Comparison of ENCODE assay signal across 21 cellular contexts in the genomic region with DNA sequence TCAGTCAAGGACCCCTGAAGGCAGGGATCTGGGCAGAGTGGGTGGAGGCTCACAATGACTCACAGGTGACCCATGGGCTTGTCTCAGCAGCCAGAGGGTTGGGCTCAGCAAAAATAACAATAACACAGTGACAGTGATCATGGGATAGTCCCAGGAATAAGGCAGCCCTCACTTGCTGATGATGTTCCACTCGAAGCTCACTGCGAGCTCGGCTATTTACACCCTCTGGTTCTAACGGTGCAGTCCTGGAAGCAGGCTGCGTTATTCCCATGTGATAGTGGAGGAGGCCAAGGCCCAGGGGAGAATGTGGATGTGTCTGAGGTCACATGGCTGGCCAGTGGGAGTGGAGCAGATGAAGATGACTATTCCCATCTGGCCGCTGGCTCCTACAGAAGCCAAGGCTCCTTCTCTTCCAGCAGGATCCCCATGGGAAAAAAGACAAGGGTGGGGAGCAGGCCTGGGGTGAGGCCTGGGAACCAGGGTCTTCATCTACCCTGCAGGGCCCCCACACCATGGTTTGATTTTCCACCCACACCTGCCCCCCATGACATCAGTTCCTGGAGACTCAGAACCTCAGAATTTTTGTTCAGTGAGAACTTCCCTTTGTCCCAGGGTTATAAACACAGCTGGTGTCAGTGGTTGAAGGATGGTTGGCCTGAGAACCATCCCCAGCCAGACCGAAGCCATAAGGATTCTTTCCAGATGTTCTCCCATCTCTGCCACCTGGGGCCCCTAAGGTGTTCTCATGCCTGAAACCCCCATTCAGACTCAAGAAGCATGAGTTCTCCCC. TPM values are rescaled to one million over a fixed set of nuclear protein-coding genes. Genes with fewer than 3 reads are reported as not detected.
DNase-seq lines count a peak whose midpoint lies in the region; ATAC-seq and TF ChIP-seq lines count a peak whose summit lies in the region.
"Had no signal": no experiment of that assay in that cellular context is flagged by ENCODE, and none has a peak within 500 bp of the region (broad histone marks: within the 10 kb centered on the region; RNA-seq: fewer than 3 reads in every experiment).

No MANE protein-coding gene starts in this region.

- H2AK9ac ChIP-seq in IMR-90 (replicated peaks; ENCODE audit: low read depth, low read length, poor library complexity) = peak overlapping the region; percentile 63

- no peak overlapping the region for H3K56ac ChIP-seq in IMR-90 (ENCODE audit: extremely low read depth, insufficient read depth, low read length)

- H3K4me2 ChIP-seq in IMR-90 (ENCODE audit: low read depth, low read length) = no peak overlapping the region

- POLR2A ChIA-PET in IMR-90 (lab: Charles Lee; ENCODE audit: unreplicated experiment) = interaction anchor here (0.5 kb wide), 1 partner anchor 32 kb away, joined by 3 read pairs; no protein-coding TSS in a partner anchor

- H4K5ac ChIP-seq in IMR-90 (ENCODE audit: low read depth, low read length) = no peak overlapping the region

- in situ Hi-C loops in IMR-90 (cut with MboI; ENCODE audit: low sequenced_read_pairs) = no loop called here

- TF ChIP-seq CTCF in C4-2B (conservative IDR thresholded peaks at IDR 0.05) = no peak
- no peak for TF ChIP-seq CTCF in IMR-90 (conservative IDR thresholded peaks at IDR 0.05; ENCODE audit: low read depth, low read length)
- TF ChIP-seq CTCF in cardiac fibroblast (IDR thresholded peaks at IDR 0.05; ENCODE audit: low read depth, low read length) = no peak
- no peak for TF ChIP-seq CTCF in osteocyte (IDR thresholded peaks at IDR 0.05)

- no peak overlapping the region for H2BK20ac ChIP-seq in IMR-90 (ENCODE audit: low read depth, low read length)

- no peaks in the 10 kb centered on the region for H3K9me1 ChIP-seq in IMR-90 (ENCODE audit: insufficient read depth, low read length)

- H2BK120ac ChIP-seq in IMR-90 (ENCODE audit: low read depth, low read length) = no peak overlapping the region

- H3K27ac Mint-ChIP-seq in osteocyte (ENCODE audit: unreplicated experiment) = peak overlapping the region; percentile 51
- H3K27ac Mint-ChIP-seq in activated T-cell treated with anti-CD3 and anti-CD28 coated beads, Interleukin-2, amount 50 U/mL, for 72 hours = no peak overlapping the region
- H3K27ac Mint-ChIP-seq in natural killer cell treated with Interleukin-12 subunit alpha and Interleukin-12 subunit beta and Interleukin-15 and Interleukin-18, amount 100 ng/mL, for 72 hours = no peak overlapping the region
- H3K27ac Mint-ChIP-seq: activated CD8-positive, alpha-beta T cell treated with anti-CD3 and anti-CD28 coated beads, Interleukin-2, amount 10 ng/mL, durations not matched to agents 7 days and 5 days; activated naive CD8-positive, alpha-beta T cell; effector memory CD8-positive, alpha-beta T cell had no signal

- no peak overlapping the region for H2AFZ ChIP-seq in IMR-90 (replicated peaks; ENCODE audit: low read length, poor library complexity)

- no TSS peak for BruUV-seq in IMR-90 (replicated peaks; lab: Mats Ljungman, UMichigan)

- no peak overlapping the region for H3K9ac ChIP-seq in IMR-90 (ENCODE audit: low read depth, low read length)

- CTCF ChIA-PET in IMR-90 (lab: Yijun Ruan, JAX) = no interaction called here

- no peaks in the 10 kb centered on the region for H3K36me3 ChIP-seq in IMR-90 (ENCODE audit: control insufficient read depth, insufficient read depth, low read length)

- H2AK5ac ChIP-seq in IMR-90 (ENCODE audit: low read depth, low read length) = no peak overlapping the region

- no peak overlapping the region for H3K14ac ChIP-seq in IMR-90 (replicated peaks; ENCODE audit: low read depth, low read length)

- H3K4me1 Mint-ChIP-seq in osteocyte (ENCODE audit: unreplicated experiment) = peaks cover 34% of the 10 kb centered on the region
- H3K4me1 Mint-ChIP-seq in activated T-cell treated with anti-CD3 and anti-CD28 coated beads, Interleukin-2, amount 50 U/mL, for 72 hours (ENCODE audit: low read depth) = no peaks in the 10 kb centered on the region
- no peaks in the 10 kb centered on the region for H3K4me1 Mint-ChIP-seq in natural killer cell treated with Interleukin-12 subunit alpha and Interleukin-12 subunit beta and Interleukin-15 and Interleukin-18, amount 100 ng/mL, for 72 hours (ENCODE audit: low read depth in 2 of 2)

- H4K8ac ChIP-seq in IMR-90 (ENCODE audit: low read depth in 2 of 2, low read length in 2 of 2) = no peak overlapping the region

- H3K9me3 ChIP-seq in IMR-90 (ENCODE audit: control insufficient read depth, insufficient read depth, low read length) = no peaks in the 10 kb centered on the region
- H3K9me3 ChIP-seq: Caco-2 had no signal

- H3K18ac ChIP-seq in IMR-90 (ENCODE audit: low read depth, low read length) = no peak overlapping the region

- H3K23ac ChIP-seq in IMR-90 (ENCODE audit: low read depth, low read length) = no peak overlapping the region

- H3K79me1 ChIP-seq in IMR-90 (ENCODE audit: low read depth in 1 of 2, low read length in 2 of 2) = no peaks in the 10 kb centered on the region

- TF ChIP-seq RAD21 in IMR-90 (IDR thresholded peaks at IDR 0.05; ENCODE audit: low read length) = no peak

- H3K4me3 ChIP-seq in IMR-90 (ENCODE audit: insufficient read depth, low read depth, low read length) = no peak overlapping the region
- H3K4me3 ChIP-seq in cardiac fibroblast (replicated peaks in 1 of 2; ENCODE audit: low read depth in 2 of 2, low read length in 2 of 2) = no peak overlapping the region

- H2BK5ac ChIP-seq in IMR-90 (ENCODE audit: low read depth, low read length, poor library complexity, severe bottlenecking) = no peak overlapping the region

- H2BK15ac ChIP-seq in IMR-90 (ENCODE audit: low read depth, low read length) = no peak overlapping the region

- no peaks in the 10 kb centered on the region for H3K9me3 Mint-ChIP-seq in osteocyte (ENCODE audit: unreplicated experiment)
- no peaks in the 10 kb centered on the region for H3K9me3 Mint-ChIP-seq in activated T-cell treated with anti-CD3 and anti-CD28 coated beads, Interleukin-2, amount 50 U/mL, for 72 hours
- no peaks in the 10 kb centered on the region for H3K9me3 Mint-ChIP-seq in natural killer cell treated with Interleukin-12 subunit alpha and Interleukin-12 subunit beta and Interleukin-15 and Interleukin-18, amount 100 ng/mL, for 72 hours
- H3K9me3 Mint-ChIP-seq: effector memory CD8-positive, alpha-beta T cell had no signal

- H3K27ac ChIP-seq in C4-2B (peak overlapping the region; percentile 69; the same call in 1 of the 2 replicates), IMR-90 (ENCODE audit: insufficient read depth, low read length) (no peak overlapping the region)

- ATAC-seq in IMR-90 (ENCODE audit: low read depth) (no peak), HG03095 (IDR thresholded peaks at IDR 0.05; ENCODE audit: unreplicated experiment) (no peak)
- no peak for ATAC-seq in activated T-cell treated with anti-CD3 and anti-CD28 coated beads, Interleukin-2, amount 50 U/mL, for 72 hours (replicated peaks in 1 of 2)
- ATAC-seq in natural killer cell treated with Interleukin-12 subunit alpha and Interleukin-12 subunit beta and Interleukin-15 and Interleukin-18, amount 100 ng/mL, for 72 hours = no peak
- ATAC-seq: activated CD8-positive, alpha-beta T cell treated with anti-CD3 and anti-CD28 coated beads, Interleukin-2, amount 10 ng/mL, durations not matched to agents 7 days and 5 days; effector memory CD8-positive, alpha-beta T cell had no signal

- no peak overlapping the region for H3K4ac ChIP-seq in IMR-90 (ENCODE audit: low read depth, low read length)

- intact Hi-C loops in IMR-90 (cut with micrococcal nuclease) = no loop called here

- H3K27me3 ChIP-seq in IMR-90 (ENCODE audit: control insufficient read depth, insufficient read depth, low read length) = peaks cover 54% of the 10 kb centered on the region

- no peaks in the 10 kb centered on the region for H4K20me1 ChIP-seq in IMR-90 (ENCODE audit: insufficient read depth, low read length)

- no peak overlapping the region for H4K91ac ChIP-seq in IMR-90 (ENCODE audit: insufficient read depth, low read depth, low read length)

- no peaks in the 10 kb centered on the region for H3K36me3 Mint-ChIP-seq in osteocyte (ENCODE audit: unreplicated experiment)
- H3K36me3 Mint-ChIP-seq in activated T-cell treated with anti-CD3 and anti-CD28 coated beads, Interleukin-2, amount 50 U/mL, for 72 hours (ENCODE audit: insufficient read depth in 2 of 2) = no peaks in the 10 kb centered on the region
- H3K36me3 Mint-ChIP-seq in natural killer cell treated with Interleukin-12 subunit alpha and Interleukin-12 subunit beta and Interleukin-15 and Interleukin-18, amount 100 ng/mL, for 72 hours = no peaks in the 10 kb centered on the region
- H3K36me3 Mint-ChIP-seq: activated naive CD8-positive, alpha-beta T cell had no signal

- 63% methylated on average over 4 of the region's 7 CpGs; no CpG with 5 or more reads in 1 of the 2 experiments for WGBS in IMR-90 (ENCODE audit: extremely low coverage in 2 of 2, insufficient read length in 1 of 2), 2 experiments

- peaks cover 8% of the 10 kb centered on the region for H3K4me1 ChIP-seq in IMR-90 (ENCODE audit: control insufficient read depth, insufficient read depth, low read length)
- H3K4me1 ChIP-seq: Caco-2 had no signal

- DNase-seq in IMR-90 = peak; percentile 67
- DNase-seq in cardiac fibroblast (ENCODE audit: low read depth in 2 of 2) = peak; percentile 34 to 66
- DNase-seq in osteocyte (ENCODE audit: extremely low spot score, unreplicated experiment) = no peak
- DNase-seq in NCI-H748 (lab: John Stamatoyannopoulos, UW; ENCODE audit: unreplicated experiment) = no peak
- no peak for DNase-seq in activated T-cell treated with anti-CD3 and anti-CD28 coated beads, Interleukin-2, amount 50 U/mL, for 72 hours
- DNase-seq in natural killer cell treated with Interleukin-12 subunit alpha and Interleukin-12 subunit beta and Interleukin-15 and Interleukin-18, amount 100 ng/mL, for 72 hours (ENCODE audit: low spot score) = no peak
- DNase-seq: activated CD8-positive, alpha-beta T cell treated with anti-CD3 and anti-CD28 coated beads, Interleukin-2, amount 10 ng/mL, durations not matched to agents 7 days and 5 days; activated T-cell treated with anti-CD3 and anti-CD28 coated beads, Interleukin-2, amount 50 U/mL, for 48 hours; Caco-2; central memory CD4-positive, alpha-beta T cell; effector memory CD8-positive, alpha-beta T cell; GF-D8; nucleus accumbens; RPMI8226; stimulated activated CD4-positive, alpha-beta T cell treated with anti-CD3 and anti-CD28 coated beads, Interleukin-4, amount 100 ng/mL, for 1 hour; substantia nigra; T-helper 1 cell had no signal

- peaks cover 9% of the 10 kb centered on the region for H3K27me3 Mint-ChIP-seq in osteocyte (ENCODE audit: unreplicated experiment)
- H3K27me3 Mint-ChIP-seq in activated T-cell treated with anti-CD3 and anti-CD28 coated beads, Interleukin-2, amount 50 U/mL, for 72 hours (ENCODE audit: low read depth) = peaks cover 9% of the 10 kb centered on the region
- peaks cover 8 to 14% of the 10 kb centered on the region in 2 donors for H3K27me3 Mint-ChIP-seq in natural killer cell treated with Interleukin-12 subunit alpha and Interleukin-12 subunit beta and Interleukin-15 and Interleukin-18, amount 100 ng/mL, for 72 hours

- H3K4me3 Mint-ChIP-seq in osteocyte (ENCODE audit: unreplicated experiment) = no peak overlapping the region
- H3K4me3 Mint-ChIP-seq in activated T-cell treated with anti-CD3 and anti-CD28 coated beads, Interleukin-2, amount 50 U/mL, for 72 hours = no peak overlapping the region
- no peak overlapping the region for H3K4me3 Mint-ChIP-seq in natural killer cell treated with Interleukin-12 subunit alpha and Interleukin-12 subunit beta and Interleukin-15 and Interleukin-18, amount 100 ng/mL, for 72 hours
- H3K4me3 Mint-ChIP-seq: activated CD8-positive, alpha-beta T cell treated with anti-CD3 and anti-CD28 coated beads, Interleukin-2, amount 10 ng/mL, durations not matched to agents 7 days and 5 days; activated naive CD8-positive, alpha-beta T cell; effector memory CD8-positive, alpha-beta T cell had no signal

- no peak for TF ChIP-seq POLR2A in IMR-90 (IDR thresholded peaks at IDR 0.05; ENCODE audit: low read depth, low read length)

- dilution Hi-C loops in IMR-90 (cut with HindIII; ENCODE audit: low sequenced_read_pairs, unreplicated experiment) = no loop called here

RNA-seq across cellular contexts. Expression of a gene that starts 16.4 kb away (rescaled TPM):
- total RNA-seq in IMR-90 (2012; rRNA removed) = not detected in 2 replicates
- not detected in 2 replicates for polyA plus RNA-seq in IMR-90 (2012; rRNA removed)
- polyA plus RNA-seq in IMR-90 (2012; cell fraction: cytosol; rRNA removed) = not detected in 2 replicates
- polyA plus RNA-seq in IMR-90 (2012; cell fraction: nucleus; rRNA removed; ENCODE audit: low replicate concordance) = not detected in 2 replicates
- total RNA-seq in osteocyte = not detected in 2 replicates
- not detected for total RNA-seq in activated T-cell treated with anti-CD3 and anti-CD28 coated beads, Interleukin-2, amount 50 U/mL, for 72 hours
- total RNA-seq in natural killer cell treated with Interleukin-12 subunit alpha and Interleukin-12 subunit beta and Interleukin-15 and Interleukin-18, amount 100 ng/mL, for 72 hours = not detected
- total RNA-seq: activated CD8-positive, alpha-beta T cell treated with anti-CD3 and anti-CD28 coated beads, Interleukin-2, amount 10 ng/mL, durations not matched to agents 7 days and 5 days; Caco-2; mononuclear cell had no signal

RNA-seq across cellular contexts. Expression of a gene that starts 49.9 kb away (rescaled TPM):
- total RNA-seq in IMR-90 (2012; rRNA removed) (not detected in 2 replicates), osteocyte (23.2 and 25.8 TPM in 2 replicates)
- 0.14 and 0.17 TPM in 2 replicates for polyA plus RNA-seq in IMR-90 (2012; rRNA removed)
- polyA plus RNA-seq in IMR-90 (2012; cell fraction: cytosol; rRNA removed) = 0.11 TPM in 1 of 2 replicates, not detected in the other
- polyA plus RNA-seq in IMR-90 (2012; cell fraction: nucleus; rRNA removed; ENCODE audit: low replicate concordance) = 0.37 and 0.60 TPM in 2 replicates
- total RNA-seq in activated T-cell treated with anti-CD3 and anti-CD28 coated beads, Interleukin-2, amount 50 U/mL, for 72 hours = under 1 TPM; 0.43 to 0.46 TPM
- not detected for total RNA-seq in natural killer cell treated with Interleukin-12 subunit alpha and Interleukin-12 subunit beta and Interleukin-15 and Interleukin-18, amount 100 ng/mL, for 72 hours
- total RNA-seq: activated CD8-positive, alpha-beta T cell treated with anti-CD3 and anti-CD28 coated beads, Interleukin-2, amount 10 ng/mL, durations not matched to agents 7 days and 5 days; mononuclear cell had no signal

Comparison
In these comparisons a context has a peak if more than half of its experiments do, and no peak if none do; other contexts are left out.
1. DNase-seq: peak in IMR-90 (single experiment) and cardiac fibroblast (2 of 2); none in osteocyte (single experiment), NCI-H748 (single experiment), activated T-cell treated with anti-CD3 and anti-CD28 coated beads, Interleukin-2, amount 50 U/mL, for 72 hours (0 of 2) and natural killer cell treated with Interleukin-12 subunit alpha and Interleukin-12 subunit beta and Interleukin-15 and Interleukin-18, amount 100 ng/mL, for 72 hours (single experiment).
2. RNA of a gene that starts 49.9 kb away (total RNA-seq): 23.2 to 25.8 TPM in osteocyte; 0.43 to 0.46 TPM in activated T-cell treated with anti-CD3 and anti-CD28 coated beads, Interleukin-2, amount 50 U/mL, for 72 hours, not detected in IMR-90 and not detected in natural killer cell treated with Interleukin-12 subunit alpha and Interleukin-12 subunit beta and Interleukin-15 and Interleukin-18, amount 100 ng/mL, for 72 hours; every median in the first group is over 10 times any median in the second.